14 cellular contexts compared by ENCODE assay signal in the genomic region with DNA sequence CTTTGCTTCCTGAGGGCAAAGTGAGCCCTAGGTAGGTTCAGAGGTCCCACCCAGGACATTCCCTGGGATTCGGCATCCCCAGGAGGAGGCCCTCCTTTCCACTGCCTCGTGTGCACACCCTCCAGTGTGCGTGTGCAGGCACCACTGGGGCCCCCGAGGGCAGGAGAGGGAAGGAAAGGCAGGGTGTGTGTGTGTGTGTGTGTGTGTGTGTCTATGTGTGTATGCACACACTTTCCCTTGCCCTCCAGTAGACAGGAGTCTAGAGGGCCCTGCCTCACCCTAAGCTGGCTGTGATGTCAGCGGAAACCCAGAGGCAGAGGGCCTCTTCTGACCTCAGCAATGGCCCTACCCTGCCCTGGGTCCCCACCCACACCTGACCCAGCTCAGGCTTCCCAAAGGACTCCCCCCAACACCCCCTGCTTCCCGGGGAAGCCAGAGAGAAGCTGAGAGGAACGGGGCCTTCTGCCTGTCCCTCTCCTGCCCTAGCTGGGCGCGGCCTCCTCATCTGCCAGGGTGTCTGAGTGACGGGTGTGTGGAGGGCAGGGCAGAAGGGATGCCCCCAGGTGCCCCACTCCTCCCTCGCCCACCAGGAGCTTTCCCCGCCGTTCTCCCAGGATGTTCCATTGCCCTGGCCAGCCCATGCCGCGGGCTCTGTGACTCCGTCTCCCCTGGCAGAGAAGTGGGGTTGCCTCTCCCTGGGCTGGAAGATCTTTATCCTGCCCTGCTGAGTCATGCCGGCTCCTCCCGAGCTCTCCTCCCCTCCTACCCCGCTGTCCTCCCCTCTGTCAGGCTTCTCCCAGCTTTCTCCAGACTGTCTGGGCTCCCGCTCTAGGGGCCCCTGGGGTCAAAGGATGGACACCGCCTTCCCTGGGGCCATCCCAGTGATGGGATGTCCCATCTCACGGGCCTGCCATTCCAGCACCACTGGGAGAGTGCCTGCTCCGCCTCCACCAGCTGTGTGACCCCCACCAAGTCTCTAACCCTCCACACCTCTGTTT. TPM values are rescaled to one million over a fixed set of nuclear protein-coding genes. Genes with fewer than 3 reads are reported as not detected.
DNase-seq lines count a peak whose midpoint lies in the region; ATAC-seq lines count a peak whose summit lies in the region.
"Had no signal": no experiment of that assay in that cellular context is flagged by ENCODE, and none has a peak within 500 bp of the region (broad histone marks: within the 10 kb centered on the region; RNA-seq: fewer than 3 reads in every experiment).

No MANE protein-coding gene starts in this region.

- H3K36me3 Mint-ChIP-seq in naive B cell = no peaks in the 10 kb centered on the region
- no peaks in the 10 kb centered on the region for H3K36me3 Mint-ChIP-seq in T-helper 2 cell treated with Interferon-gamma antibody and Interleukin-4, amounts not matched to agents 5 μg/mL and 100 μg/mL, for 36 hours (ENCODE audit: low read depth)
- H3K36me3 Mint-ChIP-seq: CD4-positive, CD25-positive, alpha-beta regulatory T cell had no signal

- no peaks in the 10 kb centered on the region for H3K9me3 Mint-ChIP-seq in naive B cell
- H3K9me3 Mint-ChIP-seq in T-helper 2 cell treated with Interferon-gamma antibody and Interleukin-4, amounts not matched to agents 5 μg/mL and 100 μg/mL, for 36 hours = no peaks in the 10 kb centered on the region
- H3K9me3 Mint-ChIP-seq: neural crest cell had no signal

- H3K27ac Mint-ChIP-seq in naive B cell = peak overlapping the region in 4 of 6 donors; percentile 53 to 62 (median 58)
- no peak overlapping the region for H3K27ac Mint-ChIP-seq in T-helper 2 cell treated with Interferon-gamma antibody and Interleukin-4, amounts not matched to agents 5 μg/mL and 100 μg/mL, for 36 hours

- no peak overlapping the region for H3K4me3 ChIP-seq in HAP-1

- in situ Hi-C loops in HAP-1 (cut with MboI; ENCODE audit: low sequenced_read_pairs) = loop anchor here (5.0 kb wide), 1 partner anchor 117 kb away; no protein-coding TSS in a partner anchor

- no peaks in the 10 kb centered on the region for H3K36me3 ChIP-seq in HAP-1 (replicated peaks)

- H3K9me3 ChIP-seq in HAP-1 = no peaks in the 10 kb centered on the region

- peaks cover 2% of the 10 kb centered on the region for H3K4me1 ChIP-seq in HAP-1

- H3K27me3 Mint-ChIP-seq in naive B cell = no peaks in the 10 kb centered on the region
- H3K27me3 Mint-ChIP-seq in T-helper 2 cell treated with Interferon-gamma antibody and Interleukin-4, amounts not matched to agents 5 μg/mL and 100 μg/mL, for 36 hours (ENCODE audit: low read depth) = peaks cover 33% of the 10 kb centered on the region

- DNase-seq in AG20443 (ENCODE audit: low spot score) (peak; percentile 88), HT1080 (ENCODE audit: low read depth) (peak; percentile 54), astrocyte of the hippocampus (ENCODE audit: low read depth, low spot score) (peak; percentile 52), naive B cell (no peak), HAP-1 (ENCODE audit: low spot score in 2 of 2) (no peak)
- no peak for DNase-seq in T-helper 2 cell treated with Interferon-gamma antibody and Interleukin-4, amounts not matched to agents 5 μg/mL and 100 μg/mL, for 36 hours (ENCODE audit: low spot score)
- no peak for DNase-seq in activated effector memory CD4-positive, alpha-beta T cell treated with Interleukin-2 at 50 U/mL for 16 hours
- DNase-seq: anterior cingulate cortex; CD4-positive, CD25-positive, alpha-beta regulatory T cell; islet precursor cell; NCI-H146; stimulated activated CD4-positive, alpha-beta T cell treated with anti-CD3 and anti-CD28 coated beads, Interleukin-2, amount 100 ng/mL, for 24 hours had no signal

- H3K27me3 ChIP-seq in HAP-1 (ENCODE audit: low read depth) = peaks cover 3% of the 10 kb centered on the region; the same call in 1 of the 2 replicates

- H3K4me3 Mint-ChIP-seq in naive B cell = no peak overlapping the region
- no peak overlapping the region for H3K4me3 Mint-ChIP-seq in T-helper 2 cell treated with Interferon-gamma antibody and Interleukin-4, amounts not matched to agents 5 μg/mL and 100 μg/mL, for 36 hours
- H3K4me3 Mint-ChIP-seq: CD4-positive, CD25-positive, alpha-beta regulatory T cell; neural crest cell had no signal

- H3K4me1 Mint-ChIP-seq in naive B cell = peaks cover 36 to 58% (median 54%) of the 10 kb centered on the region in 3 donors
- peaks cover 11% of the 10 kb centered on the region for H3K4me1 Mint-ChIP-seq in T-helper 2 cell treated with Interferon-gamma antibody and Interleukin-4, amounts not matched to agents 5 μg/mL and 100 μg/mL, for 36 hours (ENCODE audit: low read depth)

- ATAC-seq in naive B cell (ENCODE audit: low read depth in 2 of 2) (no peak), HG02623 (IDR thresholded peaks at IDR 0.05; ENCODE audit: unreplicated experiment) (no peak)

RNA-seq across cellular contexts. Expression of a gene that starts 6.0 kb away (rescaled TPM):
- 7.5 and 9.3 TPM in 2 replicates for total RNA-seq in HT1080 (2014; rRNA removed; shearing (Covaris generic))
- 11.7 and 14.8 TPM in 2 replicates for polyA plus RNA-seq in HT1080 (2015; cell fraction: cytosol; rRNA removed)
- polyA plus RNA-seq in HT1080 (2015; cell fraction: nucleus; rRNA removed) = 16.7 and 20.7 TPM in 2 replicates
- polyA plus RNA-seq in naive B cell (ENCODE audit: low read depth in 6 of 6) = 10 to 100 TPM in 1 of 6 donors, 1 to 10 TPM in 5; 5.3 to 10.4 (median 7.7) TPM

RNA-seq across cellular contexts. Expression of a gene that starts 12.4 kb away (rescaled TPM):
- 6.5 and 11.7 TPM in 2 replicates for total RNA-seq in HT1080 (2014; rRNA removed; shearing (Covaris generic))
- 6.6 and 8.1 TPM in 2 replicates for polyA plus RNA-seq in HT1080 (2015; cell fraction: cytosol; rRNA removed)
- polyA plus RNA-seq in HT1080 (2015; cell fraction: nucleus; rRNA removed) = 32.9 and 36.8 TPM in 2 replicates
- 10 to 100 TPM in 4 of 6 donors, 1 to 10 TPM in 2; 6.7 to 17.5 (median 11.0) TPM for polyA plus RNA-seq in naive B cell (ENCODE audit: low read depth in 6 of 6)

RNA-seq across cellular contexts. Expression of a gene that starts 22.3 kb away (rescaled TPM):
- 324 and 339 TPM in 2 replicates for total RNA-seq in HT1080 (2014; rRNA removed; shearing (Covaris generic))
- polyA plus RNA-seq in HT1080 (2015; cell fraction: cytosol; rRNA removed) = 173 and 190 TPM in 2 replicates
- 94.2 and 99.1 TPM in 2 replicates for polyA plus RNA-seq in HT1080 (2015; cell fraction: nucleus; rRNA removed)
- 100 to 1,000 TPM; 492 to 795 (median 530) TPM for polyA plus RNA-seq in naive B cell (ENCODE audit: low read depth in 6 of 6)

RNA-seq across cellular contexts. Expression of a gene that starts 24.5 kb away (rescaled TPM):
- 0.05 TPM in 1 of 2 replicates, not detected in the other for total RNA-seq in HT1080 (2014; rRNA removed; shearing (Covaris generic))
- polyA plus RNA-seq in HT1080 (2015; cell fraction: cytosol; rRNA removed) = 0.05 TPM in 1 of 2 replicates, not detected in the other
- 0.41 TPM in 1 of 2 replicates, not detected in the other for polyA plus RNA-seq in HT1080 (2015; cell fraction: nucleus; rRNA removed)
- polyA plus RNA-seq in naive B cell (ENCODE audit: low read depth in 6 of 6) = 100 to 1,000 TPM; 190 to 304 (median 239) TPM

RNA-seq across cellular contexts. Expression of a gene that starts 26.0 kb away (rescaled TPM):
- 34.5 and 39.4 TPM in 2 replicates for total RNA-seq in HT1080 (2014; rRNA removed; shearing (Covaris generic))
- 145 and 162 TPM in 2 replicates for polyA plus RNA-seq in HT1080 (2015; cell fraction: cytosol; rRNA removed)
- 117 and 132 TPM in 2 replicates for polyA plus RNA-seq in HT1080 (2015; cell fraction: nucleus; rRNA removed)
- 100 to 1,000 TPM; 340 to 535 (median 458) TPM for polyA plus RNA-seq in naive B cell (ENCODE audit: low read depth in 6 of 6)

Comparison
In these comparisons a context has a peak if more than half of its experiments do, and no peak if none do; other contexts are left out.
1. DNase-seq: peak in AG20443 (single experiment), HT1080 (single experiment) and astrocyte of the hippocampus (single experiment); none in naive B cell (single experiment), T-helper 2 cell treated with Interferon-gamma antibody and Interleukin-4, amounts not matched to agents 5 μg/mL and 100 μg/mL, for 36 hours (single experiment), activated effector memory CD4-positive, alpha-beta T cell treated with Interleukin-2 at 50 U/mL for 16 hours (single experiment) and HAP-1 (0 of 2).